Comparison of ENCODE assay signal across 16 cellular contexts in genomic region chr19:45959517-45960025, GRCh38. TPM values are rescaled to one million over a fixed set of nuclear protein-coding genes. Genes with fewer than 3 reads are reported as not detected.
"Had no signal": no experiment of that assay in that cellular context is flagged by ENCODE, and none has a peak within 500 bp of the region (broad histone marks: within the 10 kb centered on the region; RNA-seq: fewer than 3 reads in every experiment).

No MANE protein-coding gene starts in this region.

- H3K4me3 Mint-ChIP-seq: activated naive CD8-positive, alpha-beta T cell treated with anti-CD3 and anti-CD28 coated beads for 36 hours; activated T-cell treated with anti-CD3 and anti-CD28 coated beads, Interleukin-2, amount 50 U/mL, for 4 hours; memory B cell; natural killer cell had no signal

- H3K9me3 ChIP-seq: gastroesophageal sphincter, stomach, tibial artery had no signal

- H3K36me3 ChIP-seq: gastroesophageal sphincter, stomach, tibial artery had no signal

- H3K4me1 ChIP-seq: stomach, tibial artery had no signal

- ATAC-seq: activated CD4-positive, CD25-positive, alpha-beta regulatory T cell treated with anti-CD3 and anti-CD28 coated beads, Interleukin-2, amount 50 U/mL, for 24 hours; activated T-cell treated with anti-CD3 and anti-CD28 coated beads, Interleukin-2, amount 50 U/mL, for 4 hours; gastroesophageal sphincter; natural killer cell had no signal

- FAIRE-seq: colon, TTC549 had no signal

- H3K4me1 Mint-ChIP-seq: activated naive CD8-positive, alpha-beta T cell treated with anti-CD3 and anti-CD28 coated beads for 36 hours had no signal

- H3K36me3 Mint-ChIP-seq: activated naive CD8-positive, alpha-beta T cell treated with anti-CD3 and anti-CD28 coated beads for 36 hours; natural killer cell had no signal

- H3K27ac Mint-ChIP-seq: activated naive CD8-positive, alpha-beta T cell treated with anti-CD3 and anti-CD28 coated beads for 36 hours; memory B cell; natural killer cell had no signal

- H3K9me3 Mint-ChIP-seq: activated naive CD8-positive, alpha-beta T cell treated with anti-CD3 and anti-CD28 coated beads for 36 hours; activated T-cell treated with anti-CD3 and anti-CD28 coated beads, Interleukin-2, amount 50 U/mL, for 4 hours; natural killer cell had no signal

- H3K4me3 ChIP-seq: gastroesophageal sphincter, stomach, tibial artery had no signal

- H3K27ac ChIP-seq: epithelial cell of prostate, tibial artery had no signal

- DNase-seq: activated effector memory CD4-positive, alpha-beta T cell treated with anti-CD3 and anti-CD28 coated beads, Interleukin-2, amount 50 U/mL, for 16 hours; activated naive CD8-positive, alpha-beta T cell treated with anti-CD3 and anti-CD28 coated beads for 36 hours; activated T-cell treated with anti-CD3 and anti-CD28 coated beads, Interleukin-2, amount 50 U/mL, for 4 hours; natural killer cell; occipital lobe; stimulated activated CD4-positive, alpha-beta T cell treated with anti-CD3 and anti-CD28 coated beads, Interleukin-4, amount 100 ng/mL, for 24 hours; stomach; T-helper 2 cell; tibial artery had no signal

RNA-seq across cellular contexts. Expression of gene NOVA2, which starts 14.1 kb away (rescaled TPM):
- total RNA-seq: activated naive CD8-positive, alpha-beta T cell treated with anti-CD3 and anti-CD28 coated beads for 36 hours; activated T-cell treated with anti-CD3 and anti-CD28 coated beads, Interleukin-2, amount 50 U/mL, for 4 hours; natural killer cell had no signal

RNA-seq across cellular contexts. Expression of gene NANOS2, which starts 45.0 kb away (rescaled TPM):
- total RNA-seq: activated naive CD8-positive, alpha-beta T cell treated with anti-CD3 and anti-CD28 coated beads for 36 hours; activated T-cell treated with anti-CD3 and anti-CD28 coated beads, Interleukin-2, amount 50 U/mL, for 4 hours; gastroesophageal sphincter; mucosa of gallbladder; natural killer cell; occipital lobe; stomach had no signal
- polyA plus RNA-seq: stomach had no signal
